ENCODE assay signal across 28 cellular contexts in the genomic region with DNA sequence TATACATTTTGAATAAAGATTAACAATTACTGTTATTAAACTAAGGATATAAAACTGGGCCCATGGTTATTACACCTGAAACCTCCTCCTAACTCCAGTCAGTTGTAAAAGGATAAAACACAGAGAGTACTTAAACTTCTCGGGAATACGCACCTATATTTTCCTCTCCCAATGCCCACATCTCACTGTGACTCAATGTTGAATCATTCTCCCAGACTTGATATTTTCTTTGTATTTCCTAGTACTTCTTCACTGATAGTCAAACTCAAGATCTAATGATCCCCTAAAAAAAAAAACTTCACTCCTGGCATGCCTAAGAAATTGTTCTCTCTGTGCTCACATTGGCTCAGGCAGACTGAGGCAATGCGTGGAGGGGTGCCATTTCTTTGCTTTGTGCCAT.
DNase-seq lines count a peak whose midpoint lies in the region; TF ChIP-seq lines count a peak whose summit lies in the region.
"Had no signal": no experiment of that assay in that cellular context is flagged by ENCODE, and none has a peak within 500 bp of the region (broad histone marks: within the 10 kb centered on the region; RNA-seq: fewer than 3 reads in every experiment).

No MANE protein-coding gene starts in this region.

- CTCF ChIA-PET in mammary epithelial cell (lab: Charles Lee; ENCODE audit: low non-redundant PET), result no interaction called here
- CTCF ChIA-PET in MCF 10A (lab: Yijun Ruan, JAX), result no interaction called here

- peaks cover 11% of the 10 kb centered on the region for H3K4me1 Mint-ChIP-seq in MCF 10A (ENCODE audit: insufficient read depth, unreplicated experiment)
- H3K4me1 Mint-ChIP-seq: naive thymus-derived CD4-positive, alpha-beta T cell; stimulated activated effector memory CD8-positive, alpha-beta T cell treated with anti-CD3 and anti-CD28 coated beads, Interleukin-12 subunit alpha, Interleukin-12 subunit beta, amount 100 ng/mL, for 72 hours; T-helper 17 cell had no signal

- H3K4me3 ChIP-seq in mammary epithelial cell (replicated peaks in 1 of 3; ENCODE audit: insufficient read depth in 1 of 3, low read depth in 2 of 3, low read length in 3 of 3) (no peak overlapping the region), astrocyte of the spinal cord (ENCODE audit: low read depth, low read length) (no peak overlapping the region)
- H3K4me3 ChIP-seq: dorsolateral prefrontal cortex, right lobe of liver, SK-N-MC, tibial nerve had no signal

- DNase-seq in mammary epithelial cell (peak; percentile 15), MCF 10A (ENCODE audit: unreplicated experiment) (no peak), astrocyte of the spinal cord (ENCODE audit: low read depth, low spot score) (peak; percentile 62), iris pigment epithelial cell (ENCODE audit: low read depth) (peak; percentile 49), DMS 273 (lab: John Stamatoyannopoulos, UW; ENCODE audit: unreplicated experiment) (no peak), NCI-H345 (lab: John Stamatoyannopoulos, UW) (no peak), COLO829 (ENCODE audit: low spot score) (no peak)
- no peak for DNase-seq in activated CD4-positive, alpha-beta T cell treated with anti-CD3 and anti-CD28 coated beads for 48 hours
- DNase-seq: activated CD4-positive, alpha-beta T cell treated with anti-CD3 and anti-CD28 coated beads, Interleukin-2, amount 50 U/mL, for 48 hours; activated CD8-positive, alpha-beta memory T cell treated with anti-CD3 and anti-CD28 coated beads, Interleukin-2, amount 50 U/mL, for 48 hours; activated naive CD4-positive, alpha-beta T cell treated with Interleukin-2 at 50 U/mL for 16 hours; Calu3; DND-41; dorsolateral prefrontal cortex; kidney; naive thymus-derived CD4-positive, alpha-beta T cell; NCI-H1092 treated with DMSO at 0.1 percent for 48 hours; NCI-H1694 treated with DMSO at 0.1 percent for 48 hours; right lobe of liver; stimulated activated CD4-positive, alpha-beta T cell treated with anti-CD3 and anti-CD28 coated beads, Interleukin-15, amount 100 ng/mL, for 24 hours; T-helper 17 cell had no signal

- in situ Hi-C loops in mammary epithelial cell (cut with MboI; ENCODE audit: low sequenced_read_pairs in 2 of 2) (no loop called here), astrocyte of the spinal cord (cut with HindIII; ENCODE audit: low sequenced_read_pairs) (no loop called here)

- no peaks in the 10 kb centered on the region for H3K27me3 Mint-ChIP-seq in MCF 10A (ENCODE audit: insufficient read depth, unreplicated experiment)
- H3K27me3 Mint-ChIP-seq: brain had no signal

- no peak overlapping the region for H3K27ac Mint-ChIP-seq in MCF 10A (ENCODE audit: low read depth, unreplicated experiment)
- H3K27ac Mint-ChIP-seq: activated T-helper 1 cell treated with anti-CD3 and anti-CD28 coated beads, Interleukin-12 subunit alpha, Interleukin-12 subunit beta, Interleukin-2, Interleukin-4 antibody, amounts not matched to agents 30 ng/mL and 10 ng/mL and 1 ng/mL, durations not matched to agents 14 hours and 24 hours and 36 hours; naive thymus-derived CD4-positive, alpha-beta T cell; stimulated activated effector memory CD8-positive, alpha-beta T cell treated with anti-CD3 and anti-CD28 coated beads, Interleukin-12 subunit alpha, Interleukin-12 subunit beta, amount 100 ng/mL, for 72 hours; T-helper 17 cell had no signal

- H3K9ac ChIP-seq in mammary epithelial cell (ENCODE audit: insufficient read depth, low read length), result no peak overlapping the region

- no peak overlapping the region for H3K4me2 ChIP-seq in mammary epithelial cell (ENCODE audit: insufficient read depth, low read depth, low read length)

- H3K4me1 ChIP-seq in mammary epithelial cell (ENCODE audit: insufficient read depth, low read length), result no peaks in the 10 kb centered on the region
- H3K4me1 ChIP-seq: right lobe of liver, tibial nerve had no signal

- H3K36me3 Mint-ChIP-seq in MCF 10A (ENCODE audit: insufficient read depth, unreplicated experiment), result no peaks in the 10 kb centered on the region
- H3K36me3 Mint-ChIP-seq: brain; naive thymus-derived CD4-positive, alpha-beta T cell; stimulated activated effector memory CD8-positive, alpha-beta T cell treated with anti-CD3 and anti-CD28 coated beads, Interleukin-12 subunit alpha, Interleukin-12 subunit beta, amount 100 ng/mL, for 72 hours had no signal

- no peaks in the 10 kb centered on the region for H3K9me3 ChIP-seq in mammary epithelial cell (replicated peaks; ENCODE audit: insufficient read depth, low read length)
- H3K9me3 ChIP-seq: right lobe of liver, tibial nerve had no signal

- no peak overlapping the region for H2AFZ ChIP-seq in mammary epithelial cell (ENCODE audit: low read depth, low read length)

- H3K4me3 Mint-ChIP-seq in MCF 10A (ENCODE audit: unreplicated experiment), result no peak overlapping the region
- H3K4me3 Mint-ChIP-seq: activated T-helper 1 cell treated with anti-CD3 and anti-CD28 coated beads, Interleukin-12 subunit alpha, Interleukin-12 subunit beta, Interleukin-2, Interleukin-4 antibody, amounts not matched to agents 30 ng/mL and 10 ng/mL and 1 ng/mL, durations not matched to agents 14 hours and 24 hours and 36 hours; brain; naive thymus-derived CD4-positive, alpha-beta T cell; stimulated activated effector memory CD8-positive, alpha-beta T cell treated with anti-CD3 and anti-CD28 coated beads, Interleukin-12 subunit alpha, Interleukin-12 subunit beta, amount 100 ng/mL, for 72 hours; T-helper 17 cell had no signal

- H3K27ac ChIP-seq in mammary epithelial cell (ENCODE audit: insufficient read depth, low read depth, low read length), result no peak overlapping the region
- H3K27ac ChIP-seq: 22Rv1, C4-2B, dorsolateral prefrontal cortex, right lobe of liver, SK-N-MC, tibial nerve had no signal

- 55% methylated on average over 3 of the region's 3 CpGs for whole genome bisulfite sequencing in mammary epithelial cell (ENCODE audit: low coverage, missing lambda C conversion rate)

- no peaks in the 10 kb centered on the region for H3K36me3 ChIP-seq in mammary epithelial cell (ENCODE audit: insufficient read depth, low read length)
- H3K36me3 ChIP-seq: right lobe of liver, tibial nerve had no signal

- H3K79me2 ChIP-seq in mammary epithelial cell (ENCODE audit: insufficient read depth, low read length), result no peaks in the 10 kb centered on the region

- dilution Hi-C loops in mammary epithelial cell (cut with HindIII; ENCODE audit: low sequenced_read_pairs), result no loop called here

- no peak for TF ChIP-seq CTCF in mammary epithelial cell (conservative IDR thresholded peaks at IDR 0.05 in 1 of 2, IDR thresholded peaks at IDR 0.05 in 1 of 2; ENCODE audit: extremely low read depth in 1 of 2, insufficient read depth in 1 of 2, low read depth in 1 of 2, low read length in 2 of 2)
- no peak for TF ChIP-seq CTCF in MCF 10A (IDR thresholded peaks at IDR 0.05; ENCODE audit: unreplicated experiment)
- no peak for TF ChIP-seq CTCF in astrocyte of the spinal cord (IDR thresholded peaks at IDR 0.05; ENCODE audit: low read depth, low read length)

- no peaks in the 10 kb centered on the region for H3K9me3 Mint-ChIP-seq in MCF 10A (ENCODE audit: unreplicated experiment)
- H3K9me3 Mint-ChIP-seq: activated T-helper 1 cell treated with anti-CD3 and anti-CD28 coated beads, Interleukin-12 subunit alpha, Interleukin-12 subunit beta, Interleukin-2, Interleukin-4 antibody, amounts not matched to agents 30 ng/mL and 10 ng/mL and 1 ng/mL, durations not matched to agents 14 hours and 24 hours and 36 hours; brain; stimulated activated effector memory CD8-positive, alpha-beta T cell treated with anti-CD3 and anti-CD28 coated beads, Interleukin-12 subunit alpha, Interleukin-12 subunit beta, amount 100 ng/mL, for 72 hours had no signal

- no peaks in the 10 kb centered on the region for H3K27me3 ChIP-seq in mammary epithelial cell (ENCODE audit: insufficient read depth, low read length)
- H3K27me3 ChIP-seq: right lobe of liver, tibial nerve had no signal

- POLR2A ChIA-PET in MCF 10A (lab: Yijun Ruan, JAX), result no interaction called here

- H4K20me1 ChIP-seq in mammary epithelial cell (ENCODE audit: insufficient read depth, low read length), result no peaks in the 10 kb centered on the region

- intact Hi-C loops in mammary epithelial cell (cut with micrococcal nuclease), result loop anchor here (10.0 kb wide), 1 partner anchor 476 kb away; a partner anchor contains a TSS
- intact Hi-C loops in MCF 10A (cut with micrococcal nuclease), result no loop called here

- BruUV-seq in mammary epithelial cell (replicated peaks; lab: Mats Ljungman, UMichigan), result no TSS peak
- no TSS peak for BruUV-seq in MCF 10A (replicated peaks; lab: Mats Ljungman, UMichigan)

Comparison
In these comparisons a context has a peak if more than half of its experiments do, and no peak if none do; other contexts are left out.
1. DNase-seq: peak in mammary epithelial cell (single experiment), astrocyte of the spinal cord (single experiment) and iris pigment epithelial cell (single experiment); none in MCF 10A (single experiment), DMS 273 (single experiment), NCI-H345 (single experiment), COLO829 (single experiment) and activated CD4-positive, alpha-beta T cell treated with anti-CD3 and anti-CD28 coated beads for 48 hours (single experiment).